In the genomic region with DNA sequence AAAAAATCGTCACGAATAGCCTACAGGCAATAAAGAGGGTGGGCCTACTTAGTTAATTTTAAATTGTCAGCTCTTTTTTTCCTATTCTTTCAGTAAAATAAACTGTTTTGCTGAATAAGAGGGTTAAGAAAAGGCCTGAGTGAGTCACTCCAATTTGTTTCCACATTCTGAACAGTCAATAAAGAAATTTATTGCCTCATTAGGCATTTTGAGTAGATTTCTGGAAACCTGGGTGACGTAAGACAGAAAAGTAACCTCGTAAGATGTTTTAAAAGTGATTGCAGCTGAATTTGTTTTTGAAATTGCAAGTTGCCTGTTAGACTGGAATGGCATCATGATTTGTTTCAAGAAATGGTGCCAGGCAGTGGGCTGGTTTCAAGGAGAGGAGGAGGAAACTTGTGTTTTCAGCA, we compare ENCODE assay signal across 1 cellular context.
TF ChIP-seq lines count a peak whose summit lies in the region.

No MANE protein-coding gene starts in this region.

TF ChIP-seq in IMR-90, 13 proteins besides CTCF, POLR2A, EP300 and RAD21:
- no peak for TF ChIP-seq RFX5 (IDR thresholded peaks at IDR 0.05; ENCODE audit: low read depth, low read length)
- no peak for TF ChIP-seq BHLHE40 (IDR thresholded peaks at IDR 0.05; ENCODE audit: low read depth, low read length)
